8 cellular contexts compared by ENCODE assay signal in the genomic region with DNA sequence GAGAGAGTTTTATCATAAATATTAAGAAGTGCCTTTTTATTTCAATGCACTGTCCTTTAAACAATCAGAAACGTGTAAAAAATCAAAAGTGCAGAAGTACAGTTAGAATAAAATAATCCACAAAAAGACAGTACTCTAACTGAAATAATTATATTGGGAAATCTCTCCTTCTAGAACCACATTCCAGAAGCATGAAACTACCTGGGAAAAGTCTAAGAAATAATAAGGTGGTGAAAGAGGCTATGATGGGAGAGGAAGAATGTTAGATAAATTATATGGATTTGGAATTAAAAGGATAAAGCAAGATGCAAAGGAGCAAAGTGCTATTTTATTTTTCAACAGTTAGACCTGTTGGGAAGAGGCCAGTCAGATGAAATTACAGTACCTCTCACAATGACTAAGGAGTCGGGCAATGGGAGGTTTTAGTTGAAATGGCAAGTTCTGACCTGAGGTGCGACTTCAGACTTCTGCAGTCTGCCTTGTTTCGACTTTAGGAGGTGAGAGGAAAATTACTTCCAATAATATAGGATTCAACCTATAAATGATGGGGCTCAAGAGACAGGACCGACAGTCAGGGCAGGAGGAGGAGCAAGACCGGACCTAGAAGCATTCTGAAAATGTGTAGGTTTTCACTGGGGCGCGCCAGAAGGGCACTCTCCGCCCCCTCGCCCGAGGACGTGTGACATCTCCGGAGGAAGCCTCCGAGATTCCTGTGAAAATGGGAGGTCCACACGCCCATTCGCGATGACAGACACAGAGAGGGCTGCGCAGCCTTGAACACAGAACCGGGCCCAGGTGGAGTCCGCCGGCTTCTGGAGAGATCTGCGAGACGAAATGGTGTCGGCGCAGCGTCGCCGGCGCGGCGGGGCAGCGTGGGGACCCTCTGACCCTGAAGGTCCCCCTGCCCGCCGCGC. TPM values are rescaled to one million over a fixed set of nuclear protein-coding genes. Genes with fewer than 3 reads are reported as not detected.
DNase-seq lines count a peak whose midpoint lies in the region; ATAC-seq and TF ChIP-seq lines count a peak whose summit lies in the region.

No MANE protein-coding gene starts in this region.

- in situ Hi-C loops in brain microvascular endothelial cell (cut with HindIII; ENCODE audit: low pct_ligation_motif_present, low sequenced_read_pairs): no loop called here

- no peaks in the 10 kb centered on the region for H3K9me3 Mint-ChIP-seq in Caco-2 (ENCODE audit: unreplicated experiment)

- H2AFZ ChIP-seq in smooth muscle cell (ENCODE audit: low read depth): peak overlapping the region; percentile 94

- ATAC-seq in GM19455 (IDR thresholded peaks at IDR 0.05; ENCODE audit: unreplicated experiment) (peak; percentile 32), HG03558 (IDR thresholded peaks at IDR 0.05; ENCODE audit: extremely low read depth, unreplicated experiment) (peak; percentile 9)

- BruUV-seq in Caco-2 (replicated peaks; lab: Mats Ljungman, UMichigan): TSS peak; percentile 39

- peak; percentile 79 to 87 for DNase-seq in Caco-2
- peak; percentile 3 for DNase-seq in T follicular helper cell (ENCODE audit: low read depth)
- peak; percentile 72 for DNase-seq in brain microvascular endothelial cell
- peak; percentile 28 for DNase-seq in iPS-NIHi7 (ENCODE audit: extremely low spot score)
- DNase-seq in smooth muscle cell (lab: John Stamatoyannopoulos, UW; ENCODE audit: unreplicated experiment): peak; percentile 29
- no peak for DNase-seq in NCI-H510A (lab: John Stamatoyannopoulos, UW)

- H3K4me3 Mint-ChIP-seq in Caco-2 (ENCODE audit: unreplicated experiment): peak overlapping the region; percentile 100

- peak overlapping the region; percentile 77 for H3K27ac ChIP-seq in brain microvascular endothelial cell
- H3K27ac ChIP-seq in smooth muscle cell (ENCODE audit: low read depth): peak overlapping the region; percentile 64

- peak overlapping the region; percentile 97 for H3K4me3 ChIP-seq in Caco-2 (ENCODE audit: low read depth, low read length)
- H3K4me3 ChIP-seq in brain microvascular endothelial cell (ENCODE audit: low read depth, low read length): peak overlapping the region; percentile 90
- peak overlapping the region; percentile 91 for H3K4me3 ChIP-seq in smooth muscle cell

- peak overlapping the region; percentile 81 for H3K9ac ChIP-seq in smooth muscle cell (ENCODE audit: low read depth)

- intact Hi-C loops in Caco-2 (cut with micrococcal nuclease; ENCODE audit: unreplicated experiment): loop anchor here (1.0 to 5.0 kb wide), 9 partner anchors 18 to 493 kb away; a partner anchor contains a TSS

- H3K27me3 Mint-ChIP-seq in Caco-2 (ENCODE audit: insufficient read depth, unreplicated experiment): no peaks in the 10 kb centered on the region

- H3K9me3 ChIP-seq in Caco-2 (no peaks in the 10 kb centered on the region), smooth muscle cell (replicated peaks; ENCODE audit: low read depth) (no peaks in the 10 kb centered on the region)

- no peaks in the 10 kb centered on the region for H3K27me3 ChIP-seq in Caco-2 (replicated peaks; ENCODE audit: control insufficient read depth, insufficient read depth, low read length)
- H3K27me3 ChIP-seq in brain microvascular endothelial cell (replicated peaks): no peaks in the 10 kb centered on the region
- no peaks in the 10 kb centered on the region for H3K27me3 ChIP-seq in smooth muscle cell (ENCODE audit: low read depth)

- CTCF ChIA-PET in Caco-2 (lab: Charles Lee): interaction anchor here (0.7 to 1.6 kb wide), 29 partner anchors 9 to 1133 kb away, joined by 3 to 40 read pairs (median 5); a partner anchor contains a TSS

- WGBS in smooth muscle cell (ENCODE audit: low lambda C conversion rate): 2% methylated on average over 32 of the region's 35 CpGs

- H3K4me1 ChIP-seq in Caco-2 (peaks cover 34% of the 10 kb centered on the region), smooth muscle cell (ENCODE audit: low read depth) (peaks cover 10% of the 10 kb centered on the region)

- POLR2A ChIA-PET in Caco-2 (lab: Charles Lee): interaction anchor here (0.6 to 1.6 kb wide), 10 partner anchors 16 to 825 kb away, joined by 3 to 19 read pairs (median 5); a partner anchor contains a TSS

- H3K79me2 ChIP-seq in smooth muscle cell (ENCODE audit: low read depth): peaks cover 18% of the 10 kb centered on the region

- H3K4me2 ChIP-seq in smooth muscle cell: peak overlapping the region; percentile 94

- no peaks in the 10 kb centered on the region for H3F3A ChIP-seq in smooth muscle cell (ENCODE audit: low read depth)

- TF ChIP-seq CTCF in Caco-2 (IDR thresholded peaks at IDR 0.05; ENCODE audit: insufficient read depth in 1 of 2, low read depth in 1 of 2, low read length in 1 of 2, severe bottlenecking in 1 of 2, unreplicated experiment in 1 of 2) (no peak), brain microvascular endothelial cell (IDR thresholded peaks at IDR 0.05; ENCODE audit: low read depth, low read length, missing control alignments) (no peak), smooth muscle cell (IDR thresholded peaks at IDR 0.05; ENCODE audit: borderline replicate concordance, insufficient read depth, poor library complexity, severe bottlenecking) (no peak)

- H3K36me3 Mint-ChIP-seq in Caco-2 (ENCODE audit: insufficient read depth, unreplicated experiment): peaks cover 17% of the 10 kb centered on the region

- peaks cover 18% of the 10 kb centered on the region for H4K20me1 ChIP-seq in smooth muscle cell (ENCODE audit: low read depth)

- H3K36me3 ChIP-seq in Caco-2 (ENCODE audit: control insufficient read depth, insufficient read depth, low read length): no peaks in the 10 kb centered on the region
- no peaks in the 10 kb centered on the region for H3K36me3 ChIP-seq in brain microvascular endothelial cell (replicated peaks)
- no peaks in the 10 kb centered on the region for H3K36me3 ChIP-seq in smooth muscle cell (ENCODE audit: low read depth)

- H3K27ac Mint-ChIP-seq in Caco-2 (ENCODE audit: unreplicated experiment): peak overlapping the region; percentile 98

- H3K4me1 Mint-ChIP-seq in Caco-2 (ENCODE audit: low read depth, unreplicated experiment): peaks cover 26% of the 10 kb centered on the region

RNA-seq across cellular contexts. Expression of a gene that starts 0.7 kb away (rescaled TPM):
- total RNA-seq in Caco-2 (2022) (16.7 and 20.7 TPM in 2 replicates), smooth muscle cell (8.1 and 13.2 TPM in 2 replicates)
- polyA plus RNA-seq in smooth muscle cell: 15.8 and 16.1 TPM in 2 replicates
